Comparison of ENCODE assay signal across 11 cellular contexts in genomic region chr9:68306391-68306964, GRCh38. TPM values are rescaled to one million over a fixed set of nuclear protein-coding genes. Genes with fewer than 3 reads are reported as not detected.
A peak's percentile ranks its signal among the peaks of the same experiment; 100 is the strongest.
DNase-seq lines count a peak whose midpoint lies in the region; ATAC-seq, FAIRE-seq and TF ChIP-seq lines count a peak whose summit lies in the region.
"Not testable (repeated sequence)": the region's sequence is repeated elsewhere in the genome, so short reads cannot be mapped to it uniquely, and the experiment has no call there.
"Had no signal": no experiment of that assay in that cellular context is flagged by ENCODE, and none has a peak within 500 bp of the region (broad histone marks: within the 10 kb centered on the region; RNA-seq: fewer than 3 reads in every experiment).

No MANE protein-coding gene starts in this region.

- FAIRE-seq in HepG2 (lab: Jason Lieb, UNC); pancreas (lab: Jason Lieb, UNC): not testable (repeated sequence)

- DNase-seq in ELF-1 (ENCODE audit: low read depth, low spot score) (peak; percentile 1), upper lobe of left lung (peak in 1 of 2 donors; percentile 46)
- peak; percentile 34 for DNase-seq in activated effector memory CD4-positive, alpha-beta T cell treated with anti-CD3 and anti-CD28 coated beads, Interleukin-2, amount 50 U/mL, for 16 hours
- not testable (repeated sequence) for DNase-seq in foreskin keratinocyte; left ventricle myocardium superior; HepG2 (ENCODE audit: low spot score); pancreas

- peak; percentile 20 for ATAC-seq in foreskin keratinocyte
- ATAC-seq in left ventricle myocardium superior: peak; percentile 24
- ATAC-seq in HepG2: peak; percentile 66
- peak; percentile 24 to 57 (median 46) for ATAC-seq in pancreas
- ATAC-seq in upper lobe of left lung (ENCODE audit: low FRiP score in 2 of 2): peak; percentile 40 to 67

- not testable (repeated sequence) for H3K9me3 ChIP-seq in HepG2 (ENCODE audit: low read length); pancreas; upper lobe of left lung

- H3K4me2 ChIP-seq in HepG2 (ENCODE audit: low read depth, low read length): not testable (repeated sequence)

- TF ChIP-seq RAD21 in HepG2 (CRISPR knock-in tag; IDR thresholded peaks at IDR 0.05): not testable (repeated sequence)

- not testable (repeated sequence) for H3K27me3 ChIP-seq in foreskin keratinocyte; HepG2 (ENCODE audit: control insufficient read depth in 1 of 2, insufficient read depth in 2 of 2, low read length in 2 of 2); pancreas; upper lobe of left lung

- CTCF ChIA-PET in HepG2 (lab: Yijun Ruan, JAX; ENCODE audit: low intra/inter-chr PET ratio, low total read pairs): not testable (repeated sequence)

- H4K20me1 ChIP-seq in HepG2 (ENCODE audit: insufficient read depth, low read length): not testable (repeated sequence)

- not testable (repeated sequence) for TF ChIP-seq EP300 in HepG2 (IDR thresholded peaks at IDR 0.05; ENCODE audit: low read depth in 2 of 2, low read length in 2 of 2); HepG2 (CRISPR knock-in tag; IDR thresholded peaks at IDR 0.05; ENCODE audit: borderline replicate concordance); upper lobe of left lung (IDR thresholded peaks at IDR 0.05)

- not testable (repeated sequence) for TF ChIP-seq CTCF in foreskin keratinocyte (conservative IDR thresholded peaks at IDR 0.05); HepG2 (CRISPR knock-in tag; IDR thresholded peaks at IDR 0.05); pancreas (IDR thresholded peaks at IDR 0.05); upper lobe of left lung (IDR thresholded peaks at IDR 0.05)

- 34% methylated on average over 5 of the region's 37 CpGs for WGBS in HepG2 (ENCODE audit: low lambda C conversion rate)
- WGBS in pancreas, 2 donors: 7 to 10% methylated on average over 19 to 28 of the region's 37 CpGs
- 38% methylated on average over 10 of the region's 37 CpGs; no CpG with 5 or more reads in 1 of the 2 donors for WGBS in upper lobe of left lung, 2 donors

- not testable (repeated sequence) for H3K79me2 ChIP-seq in HepG2 (ENCODE audit: insufficient read depth, low read length)

- not testable (repeated sequence) for H3K4me3 ChIP-seq in HepG2 (replicated peaks in 1 of 3; ENCODE audit: insufficient read depth in 1 of 3, low read depth in 2 of 3, low read length in 3 of 3); pancreas; upper lobe of left lung

- not testable (repeated sequence) for BruUV-seq in HepG2 (replicated peaks; lab: Mats Ljungman, UMichigan)

- POLR2A ChIA-PET in HepG2 (lab: Yijun Ruan, JAX): not testable (repeated sequence)

- not testable (repeated sequence) for H3K36me3 ChIP-seq in HepG2 (replicated peaks in 1 of 2; ENCODE audit: control insufficient read depth in 1 of 2, insufficient read depth in 2 of 2, low read length in 2 of 2); pancreas; upper lobe of left lung

- not testable (repeated sequence) for H3K4me1 ChIP-seq in foreskin keratinocyte; HepG2 (ENCODE audit: insufficient read depth, low read length); pancreas; upper lobe of left lung

- H3K9ac ChIP-seq in HepG2 (ENCODE audit: insufficient read depth, low read depth, low read length): not testable (repeated sequence)

- H2AFZ ChIP-seq in HepG2 (ENCODE audit: low read length): not testable (repeated sequence)

- H3K27ac ChIP-seq in foreskin keratinocyte; HepG2 (ENCODE audit: extremely low read length, insufficient read depth, low read length); pancreas; upper lobe of left lung: not testable (repeated sequence)

- in situ Hi-C loops in HepG2 (cut with HindIII; ENCODE audit: extremely low pct_ligation_motif_present, low pct_unique_long_range_greater_than_20kb): not testable (repeated sequence)

- TF ChIP-seq POLR2A in HepG2 (IDR thresholded peaks at IDR 0.05; ENCODE audit: insufficient read depth in 1 of 2, low read depth in 2 of 2, low read length in 2 of 2); upper lobe of left lung (IDR thresholded peaks at IDR 0.05): not testable (repeated sequence)

- intact Hi-C loops in left ventricle myocardium superior (cut with micrococcal nuclease); HepG2 (cut with micrococcal nuclease; ENCODE audit: unreplicated experiment); pancreas (cut with DNase I): not testable (repeated sequence)

RNA-seq across cellular contexts. Expression of gene FOXD4L3, which starts 3.8 kb away (rescaled TPM):
- total RNA-seq in foreskin keratinocyte: 0.04 TPM in 1 of 2 replicates, not detected in the other
- not detected in 2 replicates for polyA plus RNA-seq in foreskin keratinocyte
- total RNA-seq in left ventricle myocardium superior: not detected
- not detected in 2 replicates for total RNA-seq in HepG2 (2016; rRNA removed; fragmentation: Illumina TruSeq; extraction: Trizol)
- not detected in 2 replicates for total RNA-seq in HepG2 (2016; cell fraction: cytosol; rRNA removed; fragmentation: Illumina TruSeq; extraction: Trizol; ENCODE audit: low read depth)
- total RNA-seq in HepG2 (2016; cell fraction: insoluble cytoplasmic fraction; rRNA removed; fragmentation: Illumina TruSeq; extraction: Trizol): 0.15 TPM in 1 of 2 replicates, not detected in the other
- not detected in 2 replicates for total RNA-seq in HepG2 (2016; cell fraction: membrane; rRNA removed; fragmentation: Illumina TruSeq; extraction: Trizol)
- 0.28 TPM in 1 of 2 replicates, not detected in the other for total RNA-seq in HepG2 (2016; cell fraction: nucleus; rRNA removed; fragmentation: Illumina TruSeq; extraction: Trizol)
- polyA plus RNA-seq in HepG2 (2011; rRNA removed): 0.07 and 0.20 TPM in 2 replicates
- polyA plus RNA-seq in HepG2 (2011; cell fraction: cytosol; rRNA removed): 0.04 TPM in 1 of 2 replicates, not detected in the other
- polyA plus RNA-seq in HepG2 (2011; cell fraction: nucleus; rRNA removed): 0.83 and 0.98 TPM in 2 replicates
- polyA plus RNA-seq in HepG2 (2012): 0.12 TPM in 1 of 2 replicates, not detected in the other
- polyA plus RNA-seq in HepG2 (2016; cell fraction: cytosol; fragmentation: Illumina TruSeq; extraction: Trizol; ENCODE audit: low read depth): 0.09 TPM in 1 of 2 replicates, not detected in the other
- polyA plus RNA-seq in HepG2 (2016; cell fraction: insoluble cytoplasmic fraction; fragmentation: Illumina TruSeq; extraction: Trizol; ENCODE audit: low read depth): not detected in 2 replicates
- polyA plus RNA-seq in HepG2 (2016; cell fraction: membrane; fragmentation: Illumina TruSeq; extraction: Trizol; ENCODE audit: low read depth): 0.13 TPM in 1 of 2 replicates, not detected in the other
- polyA plus RNA-seq in HepG2 (2016; cell fraction: nucleus; fragmentation: Illumina TruSeq; extraction: Trizol; ENCODE audit: insufficient read depth, low read depth): 0.31 TPM in 1 of 2 replicates, not detected in the other
- polyA minus RNA-seq in HepG2 (2011; rRNA and poly(A)+ RNA removed; ENCODE audit: low replicate concordance): 0.30 TPM in 1 of 2 replicates, not detected in the other
- polyA minus RNA-seq in HepG2 (2011; cell fraction: cytosol; rRNA and poly(A)+ RNA removed): not detected in 2 replicates
- 1.6 and 2.1 TPM in 2 replicates for polyA minus RNA-seq in HepG2 (2011; cell fraction: nucleus; rRNA and poly(A)+ RNA removed)
- under 1 TPM in 3 of 6 donors, not detected in 3; 0.08 to 0.22 (median 0.12) TPM for total RNA-seq in pancreas
- polyA plus RNA-seq in pancreas: under 1 TPM; 0.05 to 0.15 TPM
- 1 to 10 TPM in 1 of 6 donors, under 1 TPM in 3, not detected in 2; 0.33 to 2.1 (median 0.54) TPM for total RNA-seq in upper lobe of left lung
- total RNA-seq: CD4-positive, CD25-positive, alpha-beta regulatory T cell; H4; HFFc6; HT1080 had no signal

RNA-seq across cellular contexts. Expression of gene PGM5, which starts 49.9 kb away (rescaled TPM):
- not detected in 2 replicates for total RNA-seq in foreskin keratinocyte
- polyA plus RNA-seq in foreskin keratinocyte: not detected in 2 replicates
- 150 TPM for total RNA-seq in left ventricle myocardium superior
- total RNA-seq in HepG2 (2016; rRNA removed; fragmentation: Illumina TruSeq; extraction: Trizol): not detected in 2 replicates
- not detected in 2 replicates for total RNA-seq in HepG2 (2016; cell fraction: cytosol; rRNA removed; fragmentation: Illumina TruSeq; extraction: Trizol; ENCODE audit: low read depth)
- total RNA-seq in HepG2 (2016; cell fraction: insoluble cytoplasmic fraction; rRNA removed; fragmentation: Illumina TruSeq; extraction: Trizol): not detected in 2 replicates
- not detected in 2 replicates for total RNA-seq in HepG2 (2016; cell fraction: membrane; rRNA removed; fragmentation: Illumina TruSeq; extraction: Trizol)
- not detected in 2 replicates for total RNA-seq in HepG2 (2016; cell fraction: nucleus; rRNA removed; fragmentation: Illumina TruSeq; extraction: Trizol)
- 0.01 TPM in 1 of 2 replicates, not detected in the other for polyA plus RNA-seq in HepG2 (2011; rRNA removed)
- not detected in 2 replicates for polyA plus RNA-seq in HepG2 (2011; cell fraction: cytosol; rRNA removed)
- not detected in 2 replicates for polyA plus RNA-seq in HepG2 (2011; cell fraction: nucleus; rRNA removed)
- polyA plus RNA-seq in HepG2 (2012): not detected in 2 replicates
- not detected in 2 replicates for polyA plus RNA-seq in HepG2 (2016; cell fraction: cytosol; fragmentation: Illumina TruSeq; extraction: Trizol; ENCODE audit: low read depth)
- not detected in 2 replicates for polyA plus RNA-seq in HepG2 (2016; cell fraction: insoluble cytoplasmic fraction; fragmentation: Illumina TruSeq; extraction: Trizol; ENCODE audit: low read depth)
- polyA plus RNA-seq in HepG2 (2016; cell fraction: membrane; fragmentation: Illumina TruSeq; extraction: Trizol; ENCODE audit: low read depth): not detected in 2 replicates
- not detected in 2 replicates for polyA plus RNA-seq in HepG2 (2016; cell fraction: nucleus; fragmentation: Illumina TruSeq; extraction: Trizol; ENCODE audit: insufficient read depth, low read depth)
- not detected in 2 replicates for polyA minus RNA-seq in HepG2 (2011; rRNA and poly(A)+ RNA removed; ENCODE audit: low replicate concordance)
- polyA minus RNA-seq in HepG2 (2011; cell fraction: cytosol; rRNA and poly(A)+ RNA removed): not detected in 2 replicates
- polyA minus RNA-seq in HepG2 (2011; cell fraction: nucleus; rRNA and poly(A)+ RNA removed): not detected in 2 replicates
- 1 to 10 TPM; 1.9 to 4.6 (median 2.5) TPM for total RNA-seq in pancreas
- polyA plus RNA-seq in pancreas: 1 to 10 TPM; 2.2 to 2.4 TPM
- 10 to 100 TPM in 5 of 6 donors, 1 to 10 TPM in 1; 9.4 to 32.1 (median 16.0) TPM for total RNA-seq in upper lobe of left lung
- total RNA-seq: CD4-positive, CD25-positive, alpha-beta regulatory T cell had no signal
- polyA plus RNA-seq: CD4-positive, CD25-positive, alpha-beta regulatory T cell had no signal
